ENCODE assay signal across 8 cellular contexts in the genomic region with DNA sequence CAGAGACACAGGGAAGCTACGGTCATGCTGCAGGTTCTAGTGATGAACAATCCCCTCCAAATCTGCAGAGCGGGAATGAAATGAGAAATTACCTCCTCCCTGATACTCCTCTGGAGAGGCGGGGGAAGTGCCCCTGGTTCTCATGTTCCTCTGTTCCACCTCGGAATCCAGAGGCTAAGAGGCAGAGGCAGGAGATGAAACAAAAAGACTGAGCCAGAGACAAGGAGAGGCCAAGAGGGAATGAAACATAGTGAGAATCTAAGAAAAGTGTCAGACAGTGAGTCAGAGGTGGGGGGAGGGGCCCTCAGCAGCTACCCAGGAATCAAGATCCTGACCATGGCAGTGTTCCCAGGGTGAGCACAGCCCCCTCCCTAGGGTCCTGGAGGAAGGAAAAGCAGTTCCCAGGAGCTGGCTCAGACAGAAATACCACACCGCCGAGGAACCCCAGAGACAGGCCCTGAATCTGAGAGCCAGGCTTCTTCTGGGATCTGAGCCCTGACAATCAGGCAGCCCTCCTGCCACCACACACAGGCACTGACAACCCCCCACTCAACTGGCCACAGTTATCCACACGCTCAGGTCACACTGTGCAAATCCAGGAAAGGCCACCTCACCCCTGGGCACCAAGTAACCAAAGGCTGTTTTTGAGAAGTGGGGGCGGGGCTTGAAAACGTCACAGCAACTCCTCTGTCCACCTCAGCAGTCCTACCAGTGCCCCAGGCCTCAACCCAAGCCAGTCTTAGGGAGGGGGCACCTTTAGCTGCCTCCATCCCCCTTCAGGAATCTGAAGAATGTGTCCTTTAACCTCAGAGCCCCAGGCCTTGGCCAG. TPM values are rescaled to one million over a fixed set of nuclear protein-coding genes. Genes with fewer than 3 reads are reported as not detected.
A peak's percentile ranks its signal among the peaks of the same experiment; 100 is the strongest.
DNase-seq lines count a peak whose midpoint lies in the region; ATAC-seq and TF ChIP-seq lines count a peak whose summit lies in the region.

No MANE protein-coding gene starts in this region.

- no peak for TF ChIP-seq CTCF in fibroblast of the aortic adventitia (IDR thresholded peaks at IDR 0.05; ENCODE audit: insufficient read depth, low read length)
- TF ChIP-seq CTCF in natural killer cell (IDR thresholded peaks at IDR 0.05), result no peak

- no peaks in the 10 kb centered on the region for H3K27me3 Mint-ChIP-seq in activated T-helper 2 cell treated with anti-CD3 and anti-CD28 coated beads, Interferon-gamma antibody, Interleukin-2, Interleukin-4, amounts not matched to agents 10 μg/mL and 5 μg/mL and 100 μg/mL, durations not matched to agents 14 hours and 24 hours and 36 hours (ENCODE audit: low read depth)
- H3K27me3 Mint-ChIP-seq in natural killer cell (ENCODE audit: low read depth in 2 of 2), result peaks cover 0 to 1% of the 10 kb centered on the region in 2 donors

- H3K4me3 Mint-ChIP-seq in activated T-helper 2 cell treated with anti-CD3 and anti-CD28 coated beads, Interferon-gamma antibody, Interleukin-2, Interleukin-4, amounts not matched to agents 10 μg/mL and 5 μg/mL and 100 μg/mL, durations not matched to agents 14 hours and 24 hours and 36 hours (ENCODE audit: low read depth), result peak overlapping the region; percentile 89
- peak overlapping the region; percentile 96 for H3K4me3 Mint-ChIP-seq in natural killer cell

- H3K27ac Mint-ChIP-seq in activated T-helper 2 cell treated with anti-CD3 and anti-CD28 coated beads, Interferon-gamma antibody, Interleukin-2, Interleukin-4, amounts not matched to agents 10 μg/mL and 5 μg/mL and 100 μg/mL, durations not matched to agents 14 hours and 24 hours and 36 hours, result peak overlapping the region; percentile 94
- H3K27ac Mint-ChIP-seq in natural killer cell, result peak overlapping the region; percentile 97 to 99

- no peaks in the 10 kb centered on the region for H3K9me3 Mint-ChIP-seq in activated T-helper 2 cell treated with anti-CD3 and anti-CD28 coated beads, Interferon-gamma antibody, Interleukin-2, Interleukin-4, amounts not matched to agents 10 μg/mL and 5 μg/mL and 100 μg/mL, durations not matched to agents 14 hours and 24 hours and 36 hours
- no peaks in the 10 kb centered on the region for H3K9me3 Mint-ChIP-seq in natural killer cell

- peak overlapping the region; percentile 84 for H3K27ac ChIP-seq in substantia nigra (ENCODE audit: low read depth, low read length, poor library complexity, severe bottlenecking)

- intact Hi-C loops in activated T-helper 2 cell treated with anti-CD3 and anti-CD28 coated beads, Interferon-gamma antibody, Interleukin-2, Interleukin-4, amounts not matched to agents 10 μg/mL and 5 μg/mL and 100 μg/mL, durations not matched to agents 14 hours and 24 hours and 36 hours (cut with micrococcal nuclease), result loop anchor here (1.0 kb wide), 1 partner anchor 43 kb away; no protein-coding TSS in a partner anchor
- intact Hi-C loops in natural killer cell (cut with micrococcal nuclease), result no loop called here

- H3K36me3 Mint-ChIP-seq in activated T-helper 2 cell treated with anti-CD3 and anti-CD28 coated beads, Interferon-gamma antibody, Interleukin-2, Interleukin-4, amounts not matched to agents 10 μg/mL and 5 μg/mL and 100 μg/mL, durations not matched to agents 14 hours and 24 hours and 36 hours (ENCODE audit: low read depth), result peaks cover 67% of the 10 kb centered on the region
- no peaks in the 10 kb centered on the region for H3K36me3 Mint-ChIP-seq in natural killer cell

- peaks cover 69% of the 10 kb centered on the region for H3K4me1 Mint-ChIP-seq in activated T-helper 2 cell treated with anti-CD3 and anti-CD28 coated beads, Interferon-gamma antibody, Interleukin-2, Interleukin-4, amounts not matched to agents 10 μg/mL and 5 μg/mL and 100 μg/mL, durations not matched to agents 14 hours and 24 hours and 36 hours (ENCODE audit: low read depth)
- H3K4me1 Mint-ChIP-seq in natural killer cell, result peaks cover 68 to 74% of the 10 kb centered on the region in 2 donors

- peak in 1 of 3 donors; percentile 9 for ATAC-seq in natural killer cell

- DNase-seq in ELF-1 (ENCODE audit: low read depth, low spot score) (peak; percentile 95), NCI-H226 (peak; percentile 94), fibroblast of the aortic adventitia (ENCODE audit: low read depth) (peak; percentile 98), natural killer cell (peak; percentile 67), substantia nigra (lab: John Stamatoyannopoulos, UW) (peak in 41 of 49 donors; percentile 33 to 89 (median 59)), NCI-H510A (lab: John Stamatoyannopoulos, UW) (no peak), NCI-H187 (lab: John Stamatoyannopoulos, UW) (no peak)
- DNase-seq in activated T-helper 2 cell treated with anti-CD3 and anti-CD28 coated beads, Interferon-gamma antibody, Interleukin-2, Interleukin-4, amounts not matched to agents 10 μg/mL and 5 μg/mL and 100 μg/mL, durations not matched to agents 14 hours and 24 hours and 36 hours (ENCODE audit: low spot score), result no peak

- H3K4me3 ChIP-seq in fibroblast of the aortic adventitia (ENCODE audit: low read depth, low read length), result peak overlapping the region; percentile 86

RNA-seq across cellular contexts. Expression of a gene that starts 2.4 kb away (rescaled TPM):
- 54.0 and 55.4 TPM in 2 replicates for total RNA-seq in activated T-helper 2 cell treated with anti-CD3 and anti-CD28 coated beads, Interferon-gamma antibody, Interleukin-2, Interleukin-4, amounts not matched to agents 10 μg/mL and 5 μg/mL and 100 μg/mL, durations not matched to agents 14 hours and 24 hours and 36 hours
- total RNA-seq in fibroblast of the aortic adventitia (ENCODE audit: low replicate concordance) (1.9 and 6.4 TPM in 2 replicates), natural killer cell (100 to 1,000 TPM; 208 to 300 (median 253) TPM)

RNA-seq across cellular contexts. Expression of a gene that starts 41.4 kb away (rescaled TPM):
- 4.3 and 4.7 TPM in 2 replicates for total RNA-seq in activated T-helper 2 cell treated with anti-CD3 and anti-CD28 coated beads, Interferon-gamma antibody, Interleukin-2, Interleukin-4, amounts not matched to agents 10 μg/mL and 5 μg/mL and 100 μg/mL, durations not matched to agents 14 hours and 24 hours and 36 hours
- total RNA-seq in fibroblast of the aortic adventitia (ENCODE audit: low replicate concordance), result 0.09 TPM in 1 of 2 replicates, not detected in the other
- under 1 TPM; 0.14 to 0.40 (median 0.24) TPM for total RNA-seq in natural killer cell

RNA-seq across cellular contexts. Expression of a gene that starts 43.5 kb away (rescaled TPM):
- total RNA-seq in activated T-helper 2 cell treated with anti-CD3 and anti-CD28 coated beads, Interferon-gamma antibody, Interleukin-2, Interleukin-4, amounts not matched to agents 10 μg/mL and 5 μg/mL and 100 μg/mL, durations not matched to agents 14 hours and 24 hours and 36 hours, result 0.55 TPM in 2 replicates
- total RNA-seq in fibroblast of the aortic adventitia (ENCODE audit: low replicate concordance) (2.4 and 3.8 TPM in 2 replicates), natural killer cell (1 to 10 TPM; 2.1 to 3.9 (median 2.4) TPM)

RNA-seq across cellular contexts. Expression of a gene that starts 43.6 kb away (rescaled TPM):
- 31.8 and 32.6 TPM in 2 replicates for total RNA-seq in activated T-helper 2 cell treated with anti-CD3 and anti-CD28 coated beads, Interferon-gamma antibody, Interleukin-2, Interleukin-4, amounts not matched to agents 10 μg/mL and 5 μg/mL and 100 μg/mL, durations not matched to agents 14 hours and 24 hours and 36 hours
- total RNA-seq in fibroblast of the aortic adventitia (ENCODE audit: low replicate concordance) (24.0 and 29.7 TPM in 2 replicates), natural killer cell (10 to 100 TPM; 20.2 to 21.3 (median 20.8) TPM)

Comparison
In these comparisons a context has a peak if more than half of its experiments do, and no peak if none do; other contexts are left out.
1. DNase-seq: peak in ELF-1 (single experiment), NCI-H226 (single experiment), fibroblast of the aortic adventitia (single experiment), natural killer cell (single experiment) and substantia nigra (41 of 49); none in activated T-helper 2 cell treated with anti-CD3 and anti-CD28 coated beads, Interferon-gamma antibody, Interleukin-2, Interleukin-4, amounts not matched to agents 10 μg/mL and 5 μg/mL and 100 μg/mL, durations not matched to agents 14 hours and 24 hours and 36 hours (single experiment), NCI-H510A (single experiment) and NCI-H187 (0 of 2).